Comparison of ENCODE assay signal across 1 cellular context in the genomic region with DNA sequence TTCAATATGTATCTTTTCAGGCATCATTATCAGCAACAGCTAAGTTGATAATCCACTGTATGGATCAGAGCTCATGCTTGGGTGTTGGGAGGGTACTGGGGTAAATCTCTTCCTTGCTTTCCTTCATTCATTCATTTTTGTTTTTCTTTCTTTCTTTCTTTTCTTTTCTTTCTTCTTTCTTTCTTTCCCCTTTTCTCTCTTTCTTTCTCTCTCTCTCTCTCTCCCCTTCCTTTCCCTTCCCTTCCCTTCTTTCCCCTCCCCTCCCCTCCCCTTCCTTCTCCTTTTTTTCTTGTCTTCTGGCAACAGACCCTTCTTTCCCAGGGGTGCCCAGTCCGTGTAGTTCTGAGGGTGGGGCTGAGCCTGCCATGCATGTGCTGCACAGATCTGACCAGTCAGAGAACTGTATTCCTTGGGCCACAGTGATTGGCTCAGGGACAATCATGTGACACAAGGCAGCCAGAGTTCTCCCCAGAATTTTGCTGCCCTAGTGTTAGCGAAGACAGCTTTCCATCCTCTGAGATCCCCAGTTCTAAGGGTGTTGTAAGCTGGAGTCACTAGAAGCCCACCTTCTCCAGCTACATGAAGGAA.
A peak's percentile ranks its signal among the peaks of the same experiment; 100 is the strongest.
TF ChIP-seq lines count a peak whose summit lies in the region.

No MANE protein-coding gene starts in this region.

TF ChIP-seq in H1, 55 proteins besides CTCF, POLR2A, EP300 and RAD21:
- TF ChIP-seq, protein P1, sequence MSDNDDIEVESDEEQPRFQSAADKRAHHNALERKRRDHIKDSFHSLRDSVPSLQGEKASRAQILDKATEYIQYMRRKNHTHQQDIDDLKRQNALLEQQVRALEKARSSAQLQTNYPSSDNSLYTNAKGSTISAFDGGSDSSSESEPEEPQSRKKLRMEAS (IDR thresholded peaks at IDR 0.05) = peak; percentile 74
- TF ChIP-seq BACH1 (IDR thresholded peaks at IDR 0.05; ENCODE audit: low read length) = no peak
